In the genomic region with DNA sequence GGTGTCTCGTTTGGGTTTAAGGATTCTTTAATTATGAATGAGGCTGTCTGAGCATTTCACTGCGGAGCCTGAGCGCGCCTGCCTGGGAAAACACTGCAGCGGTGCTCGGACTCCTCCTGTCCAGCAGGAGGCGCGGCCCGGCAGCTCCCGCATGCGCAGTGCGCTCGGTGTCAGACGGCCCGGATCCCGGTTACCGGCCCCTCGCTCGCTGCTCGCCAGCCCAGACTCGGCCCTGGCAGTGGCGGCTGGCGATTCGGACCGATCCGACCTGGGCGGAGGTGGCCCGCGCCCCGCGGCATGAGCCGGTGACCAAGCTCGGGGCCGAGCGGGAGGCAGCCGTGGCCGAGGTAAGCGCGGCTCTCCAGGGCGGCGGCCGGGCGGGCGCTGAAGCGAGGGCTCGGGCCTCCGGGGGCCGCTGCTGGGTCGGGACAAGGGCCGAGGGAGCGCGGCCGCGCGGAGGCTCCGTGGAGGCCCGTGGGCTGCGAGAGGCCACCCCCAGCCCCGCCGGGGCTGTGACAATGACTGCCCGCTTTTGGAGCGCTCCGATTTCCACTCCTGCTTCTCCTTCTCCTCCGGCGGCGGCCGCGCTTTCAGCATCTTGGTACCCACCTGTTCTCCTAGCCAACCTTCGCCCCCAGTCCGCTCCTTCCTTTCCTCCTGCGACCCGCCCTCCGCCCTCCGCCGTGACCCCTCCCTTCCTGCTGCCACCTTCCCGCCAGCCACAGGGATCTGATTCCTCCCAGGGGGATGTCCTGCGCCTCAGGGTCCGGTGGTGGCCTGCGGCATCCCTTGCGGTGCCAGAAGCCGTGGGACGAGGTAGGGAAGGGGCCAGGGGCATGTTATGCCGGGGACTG, we compare ENCODE assay signal across 8 cellular contexts. TPM values are rescaled to one million over a fixed set of nuclear protein-coding genes. Genes with fewer than 3 reads are reported as not detected.
DNase-seq lines count a peak whose midpoint lies in the region; ATAC-seq and TF ChIP-seq lines count a peak whose summit lies in the region.

Gene EXT2, plus strand, starts transcription at position 173 of the 854 bp plus-strand sequence. CDS start 12,035 bp downstream, outside the sequence.

- peaks cover 32% of the 10 kb centered on the region for H3K4me1 Mint-ChIP-seq in T-helper 17 cell

- peaks cover 4% of the 10 kb centered on the region for H3K36me3 Mint-ChIP-seq in T-helper 17 cell (ENCODE audit: low read depth)

- peak within 1 kb of the TSS; percentile 70 for H3K27ac Mint-ChIP-seq in T-helper 17 cell

- H3K9me3 ChIP-seq in T-helper 17 cell (ENCODE audit: control insufficient read depth, low read length, poor library complexity, severe bottlenecking) (no peaks in the 10 kb centered on the region), right atrium auricular region (no peaks in the 10 kb centered on the region), uterus (no peaks in the 10 kb centered on the region)

- H3K36me3 ChIP-seq in right atrium auricular region, result no peaks in the 10 kb centered on the region
- no peaks in the 10 kb centered on the region for H3K36me3 ChIP-seq in uterus

- no peaks in the 10 kb centered on the region for H3K27me3 Mint-ChIP-seq in T-helper 17 cell

- peak within 1 kb of the TSS; percentile 86 for H3K4me3 Mint-ChIP-seq in T-helper 17 cell

- peak within 1 kb of the TSS; percentile 70 to 92 for H3K4me3 ChIP-seq in right atrium auricular region
- peak within 1 kb of the TSS; percentile 66 to 72 for H3K4me3 ChIP-seq in uterus

- DNase-seq in NCI-H146 (lab: John Stamatoyannopoulos, UW), result peak; percentile 83
- peak; percentile 78 to 84 (median 81) for DNase-seq in T-helper 17 cell
- peak in 55 of 56 donors; percentile 10 to 91 (median 77) for DNase-seq in amygdala (lab: John Stamatoyannopoulos, UW)
- peak; percentile 85 for DNase-seq in right atrium auricular region (ENCODE audit: low spot score)
- peak; percentile 85 for DNase-seq in putamen (ENCODE audit: low spot score)
- DNase-seq in uterus, result peak; percentile 86 to 89

- peak; percentile 37 to 72 for TF ChIP-seq POLR2A in uterus (IDR thresholded peaks at IDR 0.05)

- ATAC-seq in GM18498 (IDR thresholded peaks at IDR 0.05; ENCODE audit: unreplicated experiment) (peak; percentile 92), HG02870 (IDR thresholded peaks at IDR 0.05; ENCODE audit: unreplicated experiment) (peak; percentile 92), T-helper 17 cell (peak; percentile 96)

- H3K27me3 ChIP-seq in right atrium auricular region, result no peaks in the 10 kb centered on the region
- H3K27me3 ChIP-seq in uterus, result no peaks in the 10 kb centered on the region

- H3K4me1 ChIP-seq in right atrium auricular region (peaks cover 0 to 11% of the 10 kb centered on the region in 2 donors), uterus (no peaks in the 10 kb centered on the region)

- intact Hi-C loops in uterus (cut with DNase I; ENCODE audit: low total_unique reads), result loop anchor here (10.0 kb wide), 1 partner anchor 439 kb away; no protein-coding TSS in a partner anchor

- peak within 1 kb of the TSS; percentile 80 to 81 for H3K27ac ChIP-seq in right atrium auricular region
- H3K27ac ChIP-seq in uterus, result peak within 1 kb of the TSS; percentile 72 to 74

- TF ChIP-seq CTCF in right atrium auricular region (IDR thresholded peaks at IDR 0.05), result peak; percentile 87 to 98
- TF ChIP-seq CTCF in uterus (IDR thresholded peaks at IDR 0.05), result peak; percentile 92 to 94 (median 93)

RNA-seq across cellular contexts. Expression of gene EXT2, which starts in this region (rescaled TPM):
- total RNA-seq in T-helper 17 cell (10 to 100 TPM; 23.6 to 28.0 TPM), right atrium auricular region (10 to 100 TPM; 37.2 to 45.2 TPM), uterus (100 to 1,000 TPM in 1 of 4 donors, 10 to 100 TPM in 3; 52.6 to 116 (median 81.3) TPM)

Comparison
In these comparisons a context has a peak if more than half of its experiments do, and no peak if none do; other contexts are left out.
1. Peak in every context shown above with its lines: DNase-seq, ATAC-seq, H3K4me3 ChIP-seq and H3K27ac ChIP-seq.